ENCODE assay signal across 1 cellular context in the genomic region with DNA sequence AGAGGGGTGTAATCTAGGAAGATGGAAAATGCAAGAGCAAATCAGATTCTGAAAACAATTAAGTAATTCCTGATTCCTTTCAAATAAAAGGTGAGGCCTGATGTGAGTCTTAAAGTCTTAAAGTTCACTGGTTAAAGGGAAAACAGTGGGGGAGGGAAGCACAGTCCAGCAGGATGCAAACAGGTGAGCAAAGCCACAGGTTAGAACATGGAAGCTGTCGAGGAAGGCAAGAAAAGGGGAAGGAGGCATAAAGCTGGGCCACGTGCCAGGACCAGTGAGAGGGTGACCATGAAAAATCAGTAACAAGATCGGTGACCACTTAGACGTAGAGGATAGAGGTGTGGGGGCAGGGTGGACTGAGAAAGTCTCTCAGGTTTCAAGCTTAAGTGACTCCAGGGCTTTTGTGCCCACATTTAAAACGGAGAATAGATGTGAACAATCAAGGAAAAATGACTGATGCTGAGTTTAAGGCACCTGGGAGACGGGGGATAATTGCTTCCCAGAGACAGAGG.
TF ChIP-seq lines count a peak whose summit lies in the region.

No MANE protein-coding gene starts in this region.

TF ChIP-seq in GM23338, 12 proteins besides CTCF, POLR2A, EP300 and RAD21 (continued from another document):
- TF ChIP-seq, protein P1, sequence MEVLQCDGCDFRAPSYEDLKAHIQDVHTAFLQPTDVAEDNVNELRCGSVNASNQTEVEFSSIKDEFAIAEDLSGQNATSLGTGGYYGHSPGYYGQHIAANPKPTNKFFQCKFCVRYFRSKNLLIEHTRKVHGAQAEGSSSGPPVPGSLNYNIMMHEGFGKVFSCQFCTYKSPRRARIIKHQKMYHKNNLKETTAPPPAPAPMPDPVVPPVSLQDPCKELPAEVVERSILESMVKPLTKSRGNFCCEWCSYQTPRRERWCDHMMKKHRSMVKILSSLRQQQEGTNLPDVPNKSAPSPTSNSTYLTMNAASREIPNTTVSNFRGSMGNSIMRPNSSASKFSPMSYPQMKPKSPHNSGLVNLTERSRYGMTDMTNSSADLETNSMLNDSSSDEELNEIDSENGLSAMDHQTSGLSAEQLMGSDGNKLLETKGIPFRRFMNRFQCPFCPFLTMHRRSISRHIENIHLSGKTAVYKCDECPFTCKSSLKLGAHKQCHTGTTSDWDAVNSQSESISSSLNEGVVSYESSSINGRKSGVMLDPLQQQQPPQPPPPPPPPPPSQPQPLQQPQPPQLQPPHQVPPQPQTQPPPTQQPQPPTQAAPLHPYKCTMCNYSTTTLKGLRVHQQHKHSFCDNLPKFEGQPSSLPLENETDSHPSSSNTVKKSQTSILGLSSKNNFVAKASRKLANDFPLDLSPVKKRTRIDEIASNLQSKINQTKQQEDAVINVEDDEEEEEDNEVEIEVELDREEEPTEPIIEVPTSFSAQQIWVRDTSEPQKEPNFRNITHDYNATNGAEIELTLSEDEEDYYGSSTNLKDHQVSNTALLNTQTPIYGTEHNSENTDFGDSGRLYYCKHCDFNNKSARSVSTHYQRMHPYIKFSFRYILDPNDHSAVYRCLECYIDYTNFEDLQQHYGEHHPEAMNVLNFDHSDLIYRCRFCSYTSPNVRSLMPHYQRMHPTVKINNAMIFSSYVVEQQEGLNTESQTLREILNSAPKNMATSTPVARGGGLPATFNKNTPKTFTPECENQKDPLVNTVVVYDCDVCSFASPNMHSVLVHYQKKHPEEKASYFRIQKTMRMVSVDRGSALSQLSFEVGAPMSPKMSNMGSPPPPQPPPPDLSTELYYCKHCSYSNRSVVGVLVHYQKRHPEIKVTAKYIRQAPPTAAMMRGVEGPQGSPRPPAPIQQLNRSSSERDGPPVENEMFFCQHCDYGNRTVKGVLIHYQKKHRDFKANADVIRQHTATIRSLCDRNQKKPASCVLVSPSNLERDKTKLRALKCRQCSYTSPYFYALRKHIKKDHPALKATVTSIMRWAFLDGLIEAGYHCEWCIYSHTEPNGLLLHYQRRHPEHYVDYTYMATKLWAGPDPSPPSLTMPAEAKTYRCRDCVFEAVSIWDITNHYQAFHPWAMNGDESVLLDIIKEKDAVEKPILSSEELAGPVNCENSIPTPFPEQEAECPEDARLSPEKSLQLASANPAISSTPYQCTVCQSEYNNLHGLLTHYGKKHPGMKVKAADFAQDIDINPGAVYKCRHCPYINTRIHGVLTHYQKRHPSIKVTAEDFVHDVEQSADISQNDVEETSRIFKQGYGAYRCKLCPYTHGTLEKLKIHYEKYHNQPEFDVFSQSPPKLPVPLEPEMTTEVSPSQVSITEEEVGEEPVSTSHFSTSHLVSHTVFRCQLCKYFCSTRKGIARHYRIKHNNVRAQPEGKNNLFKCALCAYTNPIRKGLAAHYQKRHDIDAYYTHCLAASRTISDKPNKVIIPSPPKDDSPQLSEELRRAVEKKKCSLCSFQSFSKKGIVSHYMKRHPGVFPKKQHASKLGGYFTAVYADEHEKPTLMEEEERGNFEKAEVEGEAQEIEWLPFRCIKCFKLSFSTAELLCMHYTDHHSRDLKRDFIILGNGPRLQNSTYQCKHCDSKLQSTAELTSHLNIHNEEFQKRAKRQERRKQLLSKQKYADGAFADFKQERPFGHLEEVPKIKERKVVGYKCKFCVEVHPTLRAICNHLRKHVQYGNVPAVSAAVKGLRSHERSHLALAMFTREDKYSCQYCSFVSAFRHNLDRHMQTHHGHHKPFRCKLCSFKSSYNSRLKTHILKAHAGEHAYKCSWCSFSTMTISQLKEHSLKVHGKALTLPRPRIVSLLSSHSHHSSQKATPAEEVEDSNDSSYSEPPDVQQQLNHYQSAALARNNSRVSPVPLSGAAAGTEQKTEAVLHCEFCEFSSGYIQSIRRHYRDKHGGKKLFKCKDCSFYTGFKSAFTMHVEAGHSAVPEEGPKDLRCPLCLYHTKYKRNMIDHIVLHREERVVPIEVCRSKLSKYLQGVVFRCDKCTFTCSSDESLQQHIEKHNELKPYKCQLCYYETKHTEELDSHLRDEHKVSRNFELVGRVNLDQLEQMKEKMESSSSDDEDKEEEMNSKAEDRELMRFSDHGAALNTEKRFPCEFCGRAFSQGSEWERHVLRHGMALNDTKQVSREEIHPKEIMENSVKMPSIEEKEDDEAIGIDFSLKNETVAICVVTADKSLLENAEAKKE (CRISPR knock-in tag; IDR thresholded peaks at IDR 0.05): no peak
- TF ChIP-seq EZH2phosphoT487 (IDR thresholded peaks at IDR 0.05; ENCODE audit: unreplicated experiment) (no peak), ZNF331 (CRISPR knock-in tag; IDR thresholded peaks at IDR 0.05; ENCODE audit: low read depth) (no peak), CREB1 (CRISPR knock-in tag; IDR thresholded peaks at IDR 0.05; ENCODE audit: low read depth) (no peak), POLR2AphosphoS5 (IDR thresholded peaks at IDR 0.05; ENCODE audit: low read depth) (no peak), NANOG (IDR thresholded peaks at IDR 0.05; ENCODE audit: borderline replicate concordance) (no peak)
